ENCODE assay signal across 8 cellular contexts in genomic region chr17:76264755-76265623, GRCh38. TPM values are rescaled to one million over a fixed set of nuclear protein-coding genes. Genes with fewer than 3 reads are reported as not detected.
A peak's percentile ranks its signal among the peaks of the same experiment; 100 is the strongest.
DNase-seq lines count a peak whose midpoint lies in the region; ATAC-seq lines count a peak whose summit lies in the region.

UBALD2 (plus strand) TSS chr17:76265348; CDS start chr17:76265506, 158 bp downstream.

- H3K9me3 Mint-ChIP-seq in activated naive CD4-positive, alpha-beta T cell treated with anti-CD3 and anti-CD28 coated beads, Interleukin-2, amount 50 U/mL, for 72 hours = no peaks in the 10 kb centered on the region

- peak within 1 kb of the TSS; percentile 78 for H3K4me3 ChIP-seq in GM08714 (ENCODE audit: low read length)

- H3K36me3 Mint-ChIP-seq in activated naive CD4-positive, alpha-beta T cell treated with anti-CD3 and anti-CD28 coated beads, Interleukin-2, amount 50 U/mL, for 72 hours = peaks cover 20 to 50% of the 10 kb centered on the region in 2 donors

- H3K27ac Mint-ChIP-seq in activated naive CD4-positive, alpha-beta T cell treated with anti-CD3 and anti-CD28 coated beads, Interleukin-2, amount 50 U/mL, for 72 hours = peak within 1 kb of the TSS; percentile 98 to 100

- H3K27ac ChIP-seq in temporal lobe (ENCODE audit: low read depth, low read length) = peak within 1 kb of the TSS; percentile 74

- ATAC-seq in HG02610 (IDR thresholded peaks at IDR 0.05; ENCODE audit: unreplicated experiment) = peak; percentile 75
- peak; percentile 84 for ATAC-seq in activated naive CD4-positive, alpha-beta T cell treated with anti-CD3 and anti-CD28 coated beads, Interleukin-2, amount 50 U/mL, for 72 hours

- peak; percentile 97 for DNase-seq in NCI-H1092 treated with DMSO at 0.1 percent for 48 hours (lab: John Stamatoyannopoulos, UW)
- DNase-seq in SKM-1 (lab: John Stamatoyannopoulos, UW; ENCODE audit: unreplicated experiment) = peak; percentile 97
- peak; percentile 99 to 100 for DNase-seq in activated naive CD4-positive, alpha-beta T cell treated with anti-CD3 and anti-CD28 coated beads, Interleukin-2, amount 50 U/mL, for 72 hours (ENCODE audit: low spot score in 2 of 2)
- peak; percentile 95 for DNase-seq in glomerular endothelial cell (ENCODE audit: extremely low read depth, low read depth, low spot score)
- DNase-seq in occipital lobe (lab: John Stamatoyannopoulos, UW) = peak; percentile 99

RNA-seq across cellular contexts. Expression of gene UBALD2, which starts in this region (rescaled TPM):
- 100 to 1,000 TPM; 262 to 294 TPM for total RNA-seq in activated naive CD4-positive, alpha-beta T cell treated with anti-CD3 and anti-CD28 coated beads, Interleukin-2, amount 50 U/mL, for 72 hours
- total RNA-seq in glomerular endothelial cell (13.6 and 25.7 TPM in 2 replicates), occipital lobe (2.8 TPM), temporal lobe (4.4 TPM)

Comparison
In these comparisons a context has a peak if more than half of its experiments do, and no peak if none do; other contexts are left out.
1. Peak in every context shown above with its lines: DNase-seq, ATAC-seq, H3K4me3 ChIP-seq and H3K27ac ChIP-seq.